24 cellular contexts compared by ENCODE assay signal in genomic region chr3:185040425-185040824, GRCh38.
DNase-seq lines count a peak whose midpoint lies in the region; ATAC-seq, FAIRE-seq and TF ChIP-seq lines count a peak whose summit lies in the region.
"Had no signal": no experiment of that assay in that cellular context is flagged by ENCODE, and none has a peak within 500 bp of the region (broad histone marks: within the 10 kb centered on the region; RNA-seq: fewer than 3 reads in every experiment).

No MANE protein-coding gene starts in this region.

- no peak overlapping the region for H3K4me3 ChIP-seq in HEK293 (ENCODE audit: low read depth, low read length)
- H3K4me3 ChIP-seq in GM12878 = no peak overlapping the region
- no peak overlapping the region for H3K4me3 ChIP-seq in endothelial cell of umbilical vein (replicated peaks in 1 of 3; ENCODE audit: insufficient read depth in 1 of 3, low read depth in 1 of 3, low read length in 3 of 3)
- H3K4me3 ChIP-seq: BLaER1 had no signal

- SMC1A ChIA-PET in GM12878 (lab: Charles Lee; ENCODE audit: uncharacterized antibody, unreplicated experiment) = no interaction called here

- in situ Hi-C loops in GM12878 (cut with MboI) = no loop called here

- no peak for TF ChIP-seq EP300 in GM12878 (IDR thresholded peaks at IDR 0.05; ENCODE audit: borderline replicate concordance in 1 of 2, control insufficient read depth in 1 of 2, low read depth in 2 of 2, low read length in 2 of 2)

- no peak for ATAC-seq in GM12878

- H3K9me3 ChIP-seq in HEK293 (ENCODE audit: control insufficient read depth, insufficient read depth, low read depth, low read length) (no peaks in the 10 kb centered on the region), GM12878 (replicated peaks; ENCODE audit: control insufficient read depth, insufficient read depth, low read length) (no peaks in the 10 kb centered on the region; the same call in 2 of the 3 replicates), endothelial cell of umbilical vein (replicated peaks; ENCODE audit: control insufficient read depth, insufficient read depth, low read length) (no peaks in the 10 kb centered on the region)
- H3K9me3 ChIP-seq: BE2C had no signal

- WGBS in GM12878 (ENCODE audit: insufficient coverage, insufficient replicate concordance, low lambda C conversion rate, missing lambda C conversion rate) = 100% methylated on average over 1 of the region's 1 CpG

- no peak for FAIRE-seq in GM12878 (lab: Jason Lieb, UNC)
- FAIRE-seq in endothelial cell of umbilical vein (lab: Jason Lieb, UNC) = no peak
- FAIRE-seq: A204.1, GM12891 had no signal

- CTCF ChIA-PET in HEK293 (lab: Yijun Ruan, JAX) = interaction anchor here (0.7 kb wide), 1 partner anchor 30 kb away, joined by 3 read pairs; no protein-coding TSS in a partner anchor
- CTCF ChIA-PET in GM12878 (lab: Yijun Ruan, JAX) = no interaction called here
- CTCF ChIA-PET in endothelial cell of umbilical vein (lab: Charles Lee) = no interaction called here

- DNase-seq in GM12878 (ENCODE audit: low read depth, low spot score) (no peak), endothelial cell of umbilical vein (ENCODE audit: low read depth, low spot score) (no peak), inferior parietal cortex (ENCODE audit: extremely low spot score) (no peak), NCI-H128 (lab: John Stamatoyannopoulos, UW; ENCODE audit: unreplicated experiment) (no peak), NCI-H345 (lab: John Stamatoyannopoulos, UW) (no peak)
- DNase-seq: 8988T; ACHN; BE2C; C1 segment of cervical spinal cord; CD4-positive, alpha-beta memory T cell; CD4-positive, CD25-positive, alpha-beta regulatory T cell; CD8-positive, alpha-beta memory T cell; COR-L47; DMS 273 treated with DMSO at 0.1 percent for 48 hours; DMS153; DMS53; DMS79; DND-41; EL; GDM1 had no signal

- H4K20me1 ChIP-seq in GM12878 (ENCODE audit: control insufficient read depth, insufficient read depth) (no peaks in the 10 kb centered on the region), endothelial cell of umbilical vein (replicated peaks; ENCODE audit: control insufficient read depth, extremely low read depth, insufficient read depth, low read length) (no peaks in the 10 kb centered on the region)
- H4K20me1 ChIP-seq: BLaER1 had no signal

- H3K4me1 ChIP-seq in HEK293 (ENCODE audit: control insufficient read depth, insufficient read depth, low read length) (no peaks in the 10 kb centered on the region), GM12878 (ENCODE audit: control insufficient read depth, insufficient read depth, low read length) (no peaks in the 10 kb centered on the region), endothelial cell of umbilical vein (ENCODE audit: control insufficient read depth, extremely low read depth, insufficient read depth, low read length) (peaks cover 12% of the 10 kb centered on the region)
- H3K4me1 ChIP-seq: BE2C had no signal

- RAD21 ChIA-PET in GM12878 (lab: Charles Lee; ENCODE audit: unreplicated experiment) = no interaction called here

- no peaks in the 10 kb centered on the region for H3K36me3 ChIP-seq in HEK293 (ENCODE audit: control insufficient read depth in 2 of 2, insufficient read depth in 1 of 2, low read length in 2 of 2)
- no peaks in the 10 kb centered on the region for H3K36me3 ChIP-seq in GM12878 (ENCODE audit: control insufficient read depth in 2 of 2, insufficient read depth in 2 of 2, low read length in 1 of 2)
- H3K36me3 ChIP-seq in endothelial cell of umbilical vein (ENCODE audit: control insufficient read depth in 2 of 2, extremely low read depth in 1 of 2, insufficient read depth in 2 of 2, low read length in 2 of 2) = no peaks in the 10 kb centered on the region
- H3K36me3 ChIP-seq: BE2C had no signal

- POLR2A ChIA-PET in HEK293 (lab: Yijun Ruan, JAX) = no interaction called here
- POLR2A ChIA-PET in GM12878 (lab: Charles Lee) = no interaction called here
- POLR2A ChIA-PET in endothelial cell of umbilical vein (lab: Charles Lee) = no interaction called here

- intact Hi-C loops in GM12878 (cut with micrococcal nuclease; ENCODE audit: unreplicated experiment) (no loop called here), endothelial cell of umbilical vein (cut with micrococcal nuclease) (no loop called here)

- TF ChIP-seq POLR2A in GM12878 (IDR thresholded peaks at IDR 0.05; ENCODE audit: low read depth, low read length) = no peak
- TF ChIP-seq POLR2A in endothelial cell of umbilical vein (IDR thresholded peaks at IDR 0.05; ENCODE audit: low read depth, low read length) = no peak

- H3K27me3 ChIP-seq in GM12878 (replicated peaks in 1 of 2; ENCODE audit: control insufficient read depth in 2 of 2, insufficient read depth in 2 of 2, low read length in 1 of 2) (no peaks in the 10 kb centered on the region), endothelial cell of umbilical vein (ENCODE audit: control insufficient read depth in 2 of 2, insufficient read depth in 2 of 2, low read length in 2 of 2) (no peaks in the 10 kb centered on the region)
- H3K27me3 ChIP-seq: BE2C, BLaER1 had no signal

- dilution Hi-C loops in endothelial cell of umbilical vein (cut with MboI; ENCODE audit: extremely low pct_ligation_motif_present, low sequenced_read_pairs) = no loop called here

- H3K9ac ChIP-seq in GM12878 (ENCODE audit: control insufficient read depth, insufficient read depth, low read length) (no peak overlapping the region), endothelial cell of umbilical vein (replicated peaks; ENCODE audit: extremely low read depth, insufficient read depth, low read length) (no peak overlapping the region)
- H3K9ac ChIP-seq: BLaER1 had no signal

- TF ChIP-seq CTCF in HEK293 (tag by site-specific recombination; IDR thresholded peaks at IDR 0.05) (no peak), GM12878 (IDR thresholded peaks at IDR 0.05 in 2 of 3, conservative IDR thresholded peaks at IDR 0.05 in 1 of 3; ENCODE audit: control insufficient read depth in 2 of 3, extremely low read depth in 1 of 3, insufficient read depth in 1 of 3, low read depth in 3 of 3, low read length in 3 of 3) (no peak), endothelial cell of umbilical vein (IDR thresholded peaks at IDR 0.05; ENCODE audit: extremely low read depth in 1 of 2, insufficient read depth in 1 of 2, low read depth in 1 of 2, low read length in 2 of 2) (no peak)

- H3K79me2 ChIP-seq in GM12878 (ENCODE audit: control insufficient read depth, insufficient read depth, low read length) = no peaks in the 10 kb centered on the region
- H3K79me2 ChIP-seq in endothelial cell of umbilical vein (ENCODE audit: control insufficient read depth, insufficient read depth, low read length) = no peaks in the 10 kb centered on the region

- no peak overlapping the region for H3K4me2 ChIP-seq in GM12878 (ENCODE audit: control insufficient read depth, insufficient read depth)
- H3K4me2 ChIP-seq in endothelial cell of umbilical vein (ENCODE audit: insufficient read depth, low read length) = no peak overlapping the region
- H3K4me2 ChIP-seq: BLaER1 had no signal

- H2AFZ ChIP-seq in GM12878 (ENCODE audit: control insufficient read depth, low read depth, low read length) (no peak overlapping the region), endothelial cell of umbilical vein (ENCODE audit: low read depth, low read length) (no peak overlapping the region)

- BruUV-seq in GM12878 (replicated peaks; lab: Mats Ljungman, UMichigan) = no TSS peak
- BruUV-seq in endothelial cell of umbilical vein (replicated peaks; lab: Mats Ljungman, UMichigan) = no TSS peak

- no peak for TF ChIP-seq RAD21 in GM12878 (IDR thresholded peaks at IDR 0.05; ENCODE audit: insufficient read depth, low read depth, low read length)

- H3K27ac ChIP-seq in HEK293 (ENCODE audit: extremely low read depth, low read depth, low read length) (no peak overlapping the region), GM12878 (ENCODE audit: control insufficient read depth, insufficient read depth) (no peak overlapping the region), endothelial cell of umbilical vein (ENCODE audit: insufficient read depth, low read depth, low read length) (no peak overlapping the region)
- H3K27ac ChIP-seq: BLaER1 had no signal

- no peaks in the 10 kb centered on the region for H3K9me1 ChIP-seq in endothelial cell of umbilical vein (replicated peaks; ENCODE audit: control insufficient read depth, extremely low read depth, insufficient read depth, low read length)

TF ChIP-seq in HEK293, 187 proteins besides CTCF, POLR2A, EP300 and RAD21 (continues in another document):
- no peak for TF ChIP-seq SCRT1 (tag by site-specific recombination; IDR thresholded peaks at IDR 0.05; ENCODE audit: borderline replicate concordance)

TF ChIP-seq in GM12878, 131 proteins besides CTCF, POLR2A, EP300 and RAD21:
- TF ChIP-seq ATF7 (IDR thresholded peaks at IDR 0.05; ENCODE audit: low read depth) (peak; percentile 50), E2F4 (IDR thresholded peaks at IDR 0.05; ENCODE audit: low read depth, low read length) (no peak)

TF ChIP-seq in endothelial cell of umbilical vein, 7 proteins besides CTCF, POLR2A, EP300 and RAD21:
- TF ChIP-seq EZH2 (IDR thresholded peaks at IDR 0.05; ENCODE audit: borderline replicate concordance, low read depth, low read length, severe bottlenecking) = no peak
- peak; percentile 20 for TF ChIP-seq JUN (IDR thresholded peaks at IDR 0.05; ENCODE audit: borderline replicate concordance, insufficient read depth, insufficient read length, low read depth)
- no peak for TF ChIP-seq FOS (IDR thresholded peaks at IDR 0.05; ENCODE audit: borderline replicate concordance, insufficient read depth, low read length)
- no peak for TF ChIP-seq GATA2 (IDR thresholded peaks at IDR 0.05; ENCODE audit: insufficient read depth, insufficient read length, low read depth, low read length)
- TF ChIP-seq MAX (IDR thresholded peaks at IDR 0.05; ENCODE audit: insufficient read depth, insufficient read length) = no peak
- no peak for TF ChIP-seq MYC (IDR thresholded peaks at IDR 0.05; ENCODE audit: low read depth, low read length)

Comparison
In these comparisons a context has a peak if more than half of its experiments do, and no peak if none do; other contexts are left out.
1. Of the 9 proteins assayed by ChIP-seq in both HEK293 and GM12878: peak only in HEK293: ATF2; only in GM12878: none; in both: none; in neither: 8.